Comparison of ENCODE assay signal across 7 cellular contexts in the genomic region with DNA sequence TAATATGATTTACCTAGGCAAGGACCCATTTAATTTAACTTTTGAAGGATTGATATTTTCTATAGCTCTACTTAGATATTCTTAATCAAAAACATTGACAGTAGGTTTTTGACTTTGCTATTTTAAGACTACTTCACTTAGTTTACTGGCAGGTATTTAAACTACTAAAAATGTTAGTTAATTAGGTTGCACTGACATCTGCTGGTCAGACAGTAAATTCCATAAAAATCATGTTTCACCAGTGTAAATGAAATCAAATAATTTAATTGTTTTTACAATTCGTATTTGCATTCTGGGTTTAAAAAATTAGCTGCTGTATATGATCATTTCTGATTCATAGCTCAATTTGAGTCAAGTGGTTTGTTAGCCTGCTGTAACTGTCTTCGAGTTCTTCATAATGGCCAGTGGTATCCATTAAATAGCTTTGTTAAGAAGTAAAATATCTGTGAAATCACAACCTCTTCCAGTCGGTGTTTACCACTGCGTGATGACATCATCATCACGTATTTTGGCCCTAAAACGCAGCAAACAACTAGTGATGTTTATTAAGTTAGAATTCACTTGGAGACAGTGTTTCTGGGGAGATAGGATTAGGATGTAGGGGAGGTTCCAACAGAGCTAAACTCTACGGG. TPM values are rescaled to one million over a fixed set of nuclear protein-coding genes. Genes with fewer than 3 reads are reported as not detected.
DNase-seq lines count a peak whose midpoint lies in the region; ATAC-seq and TF ChIP-seq lines count a peak whose summit lies in the region.

No MANE protein-coding gene starts in this region.

- intact Hi-C loops in ascending aorta (cut with DNase I), result loop anchor here (2.0 to 10.0 kb wide), 3 partner anchors 154 to 1061 kb away; a partner anchor contains a TSS

- H3K27me3 ChIP-seq in GM06990 (replicated peaks; ENCODE audit: control insufficient read depth, insufficient read depth, low read length) (no peaks in the 10 kb centered on the region), Loucy (ENCODE audit: insufficient read depth, low read length, poor library complexity, severe bottlenecking) (no peaks in the 10 kb centered on the region), ascending aorta (no peaks in the 10 kb centered on the region), kidney epithelial cell (ENCODE audit: control insufficient read depth, insufficient read depth, low read length) (no peaks in the 10 kb centered on the region)

- no peaks in the 10 kb centered on the region for H3K79me2 ChIP-seq in Loucy (ENCODE audit: insufficient read depth, low read length)

- H3K9me3 ChIP-seq in Loucy (ENCODE audit: insufficient read depth, low read depth, low read length) (no peaks in the 10 kb centered on the region), ascending aorta (no peaks in the 10 kb centered on the region)

- DNase-seq in GM06990 (ENCODE audit: extremely low read depth, insufficient read length), result no peak
- no peak for DNase-seq in ascending aorta (ENCODE audit: low spot score in 2 of 2)
- no peak for DNase-seq in kidney epithelial cell (ENCODE audit: low read depth)
- no peak for DNase-seq in stimulated activated CD4-positive, alpha-beta T cell treated with anti-CD3 and anti-CD28 coated beads, Interleukin-15, amount 100 ng/mL, for 24 hours
- DNase-seq in activated T-cell treated with anti-CD3 and anti-CD28 coated beads, Interleukin-2, amount 50 U/mL, for 1 hour, result no peak

- no peak overlapping the region for H3K27ac ChIP-seq in ascending aorta

- H3F3A ChIP-seq in Loucy (ENCODE audit: low read depth), result no peaks in the 10 kb centered on the region

- H2AFZ ChIP-seq in Loucy (ENCODE audit: low read length), result no peak overlapping the region

- H4K20me1 ChIP-seq in Loucy (ENCODE audit: insufficient read depth, low read length, poor library complexity, severe bottlenecking), result no peaks in the 10 kb centered on the region

- H3K4me2 ChIP-seq in Loucy (ENCODE audit: low read depth, low read length, poor library complexity, severe bottlenecking), result no peak overlapping the region

- H3K9me2 ChIP-seq in Loucy (replicated peaks; ENCODE audit: low read depth, low read length), result no peaks in the 10 kb centered on the region

- TF ChIP-seq CTCF in GM06990 (IDR thresholded peaks at IDR 0.05; ENCODE audit: insufficient read depth, low read length, poor library complexity, severe bottlenecking), result peak; percentile 38
- peak; percentile 78 for TF ChIP-seq CTCF in Loucy (conservative IDR thresholded peaks at IDR 0.05; ENCODE audit: low read length)
- TF ChIP-seq CTCF in ascending aorta (IDR thresholded peaks at IDR 0.05), result peak; percentile 60 to 77 (median 75)
- peak; percentile 49 for TF ChIP-seq CTCF in kidney epithelial cell (IDR thresholded peaks at IDR 0.05; ENCODE audit: insufficient read depth, low read length, poor library complexity, severe bottlenecking)

- no peak overlapping the region for H3K9ac ChIP-seq in Loucy (ENCODE audit: low read depth, low read length, poor library complexity, severe bottlenecking)

- H3K36me3 ChIP-seq in GM06990 (ENCODE audit: control insufficient read depth, insufficient read depth, low read length) (no peaks in the 10 kb centered on the region), Loucy (ENCODE audit: insufficient read depth, low read length) (no peaks in the 10 kb centered on the region), ascending aorta (no peaks in the 10 kb centered on the region), kidney epithelial cell (ENCODE audit: control insufficient read depth, insufficient read depth, low read length) (no peaks in the 10 kb centered on the region)

- H3K4me1 ChIP-seq in Loucy (ENCODE audit: insufficient read depth, low read length, poor library complexity, severe bottlenecking) (peaks cover 10% of the 10 kb centered on the region), ascending aorta (no peaks in the 10 kb centered on the region)

- H3K4me3 ChIP-seq in GM06990 (replicated peaks; ENCODE audit: low read depth, low read length) (no peak overlapping the region), Loucy (ENCODE audit: low read length, poor library complexity, severe bottlenecking) (no peak overlapping the region), ascending aorta (no peak overlapping the region), kidney epithelial cell (ENCODE audit: low read depth, low read length) (no peak overlapping the region)

- ATAC-seq in GM21717 (IDR thresholded peaks at IDR 0.05; ENCODE audit: unreplicated experiment), result no peak

RNA-seq across cellular contexts. Expression of a gene that starts 26.2 kb away (rescaled TPM):
- total RNA-seq in ascending aorta (8.4 TPM), kidney epithelial cell (10.2 and 10.7 TPM in 2 replicates)

RNA-seq across cellular contexts. Expression of a gene that starts 27.4 kb away (rescaled TPM):
- total RNA-seq in ascending aorta (12.1 TPM), kidney epithelial cell (36.4 and 40.1 TPM in 2 replicates)
